Comparison of ENCODE assay signal across 29 cellular contexts in the genomic region with DNA sequence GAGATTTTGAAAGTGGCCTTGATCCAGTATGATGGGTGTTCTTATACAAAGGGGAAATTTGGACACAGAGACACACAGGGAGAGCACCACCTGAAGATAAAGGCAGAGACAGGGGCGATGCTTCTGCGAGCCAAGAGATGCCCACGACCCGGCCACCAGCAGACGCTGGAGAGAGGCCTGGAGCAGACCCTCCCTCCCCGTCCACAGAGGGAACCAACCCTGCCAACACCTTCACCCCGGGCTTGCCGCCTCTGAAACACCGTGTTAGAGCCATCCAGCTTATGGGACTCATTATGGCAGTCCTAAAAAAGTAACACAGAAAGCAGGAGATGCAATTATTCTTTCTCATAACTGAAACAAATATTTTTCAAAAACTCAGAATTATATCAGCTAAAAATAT.
"Had no signal": no experiment of that assay in that cellular context is flagged by ENCODE, and none has a peak within 500 bp of the region (broad histone marks: within the 10 kb centered on the region; RNA-seq: fewer than 3 reads in every experiment).

No MANE protein-coding gene starts in this region.

- H3K9me3 ChIP-seq: pancreas, prostate gland, right lobe of liver, spleen, suprapubic skin, testis, tibial artery, transverse colon had no signal

- H3K27me3 Mint-ChIP-seq: stimulated activated naive CD8-positive, alpha-beta T cell treated with anti-CD3 and anti-CD28 coated beads, Interleukin-15, amount 100 ng/mL, for 72 hours; type B pancreatic cell had no signal

- H3K27me3 ChIP-seq: neural progenitor cell, pancreas, right lobe of liver, spleen, suprapubic skin, testis, tibial artery, transverse colon had no signal

- H3K4me3 ChIP-seq: neural progenitor cell, pancreas, prostate gland, right lobe of liver, skin epidermis, smooth muscle cell, spleen, suprapubic skin, testis, tibial artery, transverse colon had no signal

- H3K36me3 ChIP-seq: neural progenitor cell, pancreas, prostate gland, right lobe of liver, spleen, suprapubic skin, tibial artery, transverse colon had no signal

- H3K4me3 Mint-ChIP-seq: naive thymus-derived CD4-positive, alpha-beta T cell; natural killer cell; nephron; neural progenitor cell; stimulated activated memory B cell treated with anti-CD40 and anti-IgM and Interleukin-4, amounts not matched to agents 10 μg/mL and 1 μg/mL and 100 μg/mL, for 72 hours; stimulated activated naive CD8-positive, alpha-beta T cell treated with anti-CD3 and anti-CD28 coated beads, Interleukin-15, amount 100 ng/mL, for 72 hours; type B pancreatic cell had no signal

- DNase-seq: naive thymus-derived CD4-positive, alpha-beta T cell; natural killer cell; occipital lobe; pancreas; retina; right cardiac atrium; right lobe of liver; spleen; stimulated activated CD4-positive, alpha-beta T cell treated with anti-CD3 and anti-CD28 coated beads, Interleukin-12 subunit alpha, Interleukin-12 subunit beta, amount 100 ng/mL, for 4 hours; stimulated activated CD4-positive, alpha-beta T cell treated with anti-CD3 and anti-CD28 coated beads, Interleukin-1b, Interleukin-23, amount 100 ng/mL, for 48 hours; stimulated activated CD4-positive, alpha-beta T cell treated with anti-CD3 and anti-CD28 coated beads, Interleukin-4, amount 100 ng/mL, for 1 hour; stimulated activated CD4-positive, alpha-beta T cell treated with anti-CD3 and anti-CD28 coated beads, Interleukin-4, amount 100 ng/mL, for 4 hours; stimulated activated CD8-positive, alpha-beta memory T cell treated with anti-CD3 and anti-CD28 coated beads, Interleukin-4, amount 100 ng/mL, for 48 hours; stimulated activated naive CD4-positive, alpha-beta T cell; stimulated activated naive CD8-positive, alpha-beta T cell treated with anti-CD3 and anti-CD28 coated beads, Interleukin-15, amount 100 ng/mL, for 72 hours; stimulated activated naive CD8-positive, alpha-beta T cell treated with anti-CD3 and anti-CD28 coated beads, Interleukin-15, Interleukin-2, amounts not matched to agents 100 U/mL and 50 U/mL, for 24 hours; substantia nigra; testis; tibial artery; transverse colon had no signal

- H3K4me1 Mint-ChIP-seq: naive thymus-derived CD4-positive, alpha-beta T cell; natural killer cell; nephron; neural progenitor cell; stimulated activated memory B cell treated with anti-CD40 and anti-IgM and Interleukin-4, amounts not matched to agents 10 μg/mL and 1 μg/mL and 100 μg/mL, for 72 hours; stimulated activated naive CD8-positive, alpha-beta T cell treated with anti-CD3 and anti-CD28 coated beads, Interleukin-15, amount 100 ng/mL, for 72 hours had no signal

- H3K9ac ChIP-seq: neural progenitor cell had no signal

- H3K4me1 ChIP-seq: neural progenitor cell, pancreas, prostate gland, right lobe of liver, spleen, suprapubic skin, tibial artery, transverse colon had no signal

- ATAC-seq: naive thymus-derived CD4-positive, alpha-beta T cell; natural killer cell; pancreas; right cardiac atrium; right lobe of liver; stimulated activated memory B cell treated with anti-CD40 and anti-IgM and Interleukin-4, amounts not matched to agents 10 μg/mL and 1 μg/mL and 100 μg/mL, for 72 hours; stimulated activated naive CD8-positive, alpha-beta T cell treated with anti-CD3 and anti-CD28 coated beads, Interleukin-15, amount 100 ng/mL, for 72 hours; stimulated activated naive CD8-positive, alpha-beta T cell treated with anti-CD3 and anti-CD28 coated beads, Interleukin-15, Interleukin-2, amounts not matched to agents 100 U/mL and 50 U/mL, for 24 hours had no signal

- FAIRE-seq: urothelium cell line had no signal

- H3K36me3 Mint-ChIP-seq: naive thymus-derived CD4-positive, alpha-beta T cell; natural killer cell; neural progenitor cell; stimulated activated memory B cell treated with anti-CD40 and anti-IgM and Interleukin-4, amounts not matched to agents 10 μg/mL and 1 μg/mL and 100 μg/mL, for 72 hours; type B pancreatic cell had no signal

- H3K27ac Mint-ChIP-seq: naive thymus-derived CD4-positive, alpha-beta T cell; natural killer cell; nephron; neural progenitor cell; stimulated activated memory B cell treated with anti-CD40 and anti-IgM and Interleukin-4, amounts not matched to agents 10 μg/mL and 1 μg/mL and 100 μg/mL, for 72 hours; stimulated activated naive CD8-positive, alpha-beta T cell treated with anti-CD3 and anti-CD28 coated beads, Interleukin-15, amount 100 ng/mL, for 72 hours; type B pancreatic cell had no signal

- H3K27ac ChIP-seq: neural progenitor cell, pancreas, prostate gland, right lobe of liver, skin epidermis, spleen, suprapubic skin, testis, tibial artery, transverse colon had no signal

- H3K9me3 Mint-ChIP-seq: natural killer cell; neural progenitor cell; stimulated activated naive CD8-positive, alpha-beta T cell treated with anti-CD3 and anti-CD28 coated beads, Interleukin-15, amount 100 ng/mL, for 72 hours; type B pancreatic cell had no signal

- H3K4me2 ChIP-seq: neural progenitor cell, smooth muscle cell had no signal

- H2AFZ ChIP-seq: neural progenitor cell had no signal
